ENCODE assay signal across 18 cellular contexts in genomic region chr16:67443299-67443698, GRCh38. TPM values are rescaled to one million over a fixed set of nuclear protein-coding genes. Genes with fewer than 3 reads are reported as not detected.
A peak's percentile ranks its signal among the peaks of the same experiment; 100 is the strongest.
DNase-seq lines count a peak whose midpoint lies in the region; ATAC-seq, FAIRE-seq and TF ChIP-seq lines count a peak whose summit lies in the region.
"Had no signal": no experiment of that assay in that cellular context is flagged by ENCODE, and none has a peak within 500 bp of the region (broad histone marks: within the 10 kb centered on the region; RNA-seq: fewer than 3 reads in every experiment).

No MANE protein-coding gene starts in this region.

- TF ChIP-seq CTCF in VCaP (conservative IDR thresholded peaks at IDR 0.05) (no peak), foreskin fibroblast (IDR thresholded peaks at IDR 0.05; ENCODE audit: low read depth, low read length) (no peak), neural progenitor cell (IDR thresholded peaks at IDR 0.05) (no peak), transverse colon (IDR thresholded peaks at IDR 0.05) (no peak)

- no peak for TF ChIP-seq POLR2A in transverse colon (IDR thresholded peaks at IDR 0.05)
- TF ChIP-seq POLR2A in H54 (IDR thresholded peaks at IDR 0.05; ENCODE audit: low read depth, low read length): no peak

- peaks cover 14% of the 10 kb centered on the region for H4K20me1 ChIP-seq in neural progenitor cell (ENCODE audit: low read depth)

- no peaks in the 10 kb centered on the region for H3K79me2 ChIP-seq in neural progenitor cell (ENCODE audit: low read depth)

- H3K36me3 ChIP-seq in neural progenitor cell: no peaks in the 10 kb centered on the region
- peaks cover 0 to 8% (median 0%) of the 10 kb centered on the region in 4 donors for H3K36me3 ChIP-seq in transverse colon

- H3F3A ChIP-seq in neural progenitor cell (ENCODE audit: low read depth): no peaks in the 10 kb centered on the region

- H3K9me3 ChIP-seq in neural progenitor cell (ENCODE audit: low read depth) (no peaks in the 10 kb centered on the region), transverse colon (no peaks in the 10 kb centered on the region)

- H3K4me3 Mint-ChIP-seq in neural progenitor cell: no peak overlapping the region
- H3K4me3 Mint-ChIP-seq: CD14-positive monocyte, memory B cell had no signal

- H3K4me3 ChIP-seq in foreskin fibroblast (ENCODE audit: low read depth in 1 of 2, low read length in 2 of 2) (no peak overlapping the region), neural progenitor cell (no peak overlapping the region), transverse colon (no peak overlapping the region)

- in situ Hi-C loops in transverse colon (cut with MboI; ENCODE audit: low pct_ligation_motif_present in 1 of 4, low pct_unique_long_range_greater_than_20kb in 1 of 4, low sequenced_read_pairs in 3 of 4): no loop called here

- peaks cover 8% of the 10 kb centered on the region for H3K4me1 Mint-ChIP-seq in neural progenitor cell
- H3K4me1 Mint-ChIP-seq: CD14-positive monocyte had no signal

- H3K4me1 ChIP-seq in neural progenitor cell (peaks cover 7% of the 10 kb centered on the region), transverse colon (peaks cover 71 to 80% (median 77%) of the 10 kb centered on the region in 4 donors)

- H2AFZ ChIP-seq in neural progenitor cell (replicated peaks): no peak overlapping the region

- H3K27ac ChIP-seq in VCaP (peak overlapping the region; percentile 69), neural progenitor cell (no peak overlapping the region), transverse colon (peak overlapping the region; percentile 83 to 90 (median 86))

- intact Hi-C loops in transverse colon (cut with DNase I; ENCODE audit: low total_unique reads): no loop called here

- ATAC-seq in HG03159 (IDR thresholded peaks at IDR 0.05; ENCODE audit: unreplicated experiment): no peak
- ATAC-seq: esophagus mucosa had no signal

- no peaks in the 10 kb centered on the region for H3K27me3 ChIP-seq in neural progenitor cell
- no peaks in the 10 kb centered on the region for H3K27me3 ChIP-seq in transverse colon

- no peak for FAIRE-seq in H54 (lab: Jason Lieb, UNC)

- H3K27me3 Mint-ChIP-seq in neural progenitor cell (ENCODE audit: insufficient read depth, low read depth): peaks cover 2% of the 10 kb centered on the region
- H3K27me3 Mint-ChIP-seq: memory B cell had no signal

- TF ChIP-seq EP300 in transverse colon (IDR thresholded peaks at IDR 0.05; ENCODE audit: low read depth): no peak

- H3K27ac Mint-ChIP-seq in neural progenitor cell: peak overlapping the region; percentile 87
- H3K27ac Mint-ChIP-seq: activated T-helper 2 cell treated with anti-CD3 and anti-CD28 coated beads, Interferon-gamma antibody, Interleukin-2, Interleukin-4, amounts not matched to agents 10 μg/mL and 5 μg/mL and 100 μg/mL, durations not matched to agents 14 hours and 24 hours and 36 hours; memory B cell had no signal

- 70% methylated on average over 5 of the region's 5 CpGs; no CpG with 5 or more reads in 1 of the 2 donors for WGBS in transverse colon (ENCODE audit: low coverage in 1 of 2), 2 donors

- no peaks in the 10 kb centered on the region for H3K9me3 Mint-ChIP-seq in neural progenitor cell
- H3K9me3 Mint-ChIP-seq: activated T-helper 2 cell treated with anti-CD3 and anti-CD28 coated beads, Interferon-gamma antibody, Interleukin-2, Interleukin-4, amounts not matched to agents 10 μg/mL and 5 μg/mL and 100 μg/mL, durations not matched to agents 14 hours and 24 hours and 36 hours; memory B cell had no signal

- peaks cover 3% of the 10 kb centered on the region for H3K36me3 Mint-ChIP-seq in neural progenitor cell

- DNase-seq in foreskin fibroblast (peak; percentile 60 to 81), neural progenitor cell (ENCODE audit: low spot score) (no peak), transverse colon (peak; percentile 50), NCI-H146 treated with DMSO at 0.1 percent for 48 hours (lab: John Stamatoyannopoulos, UW; ENCODE audit: unreplicated experiment) (no peak), DMS79 treated with DMSO at 0.1 percent for 48 hours (lab: John Stamatoyannopoulos, UW) (no peak), H54 (ENCODE audit: insufficient read length, low spot score) (no peak)
- DNase-seq: activated CD4-positive, alpha-beta T cell treated with anti-CD3 and anti-CD28 coated beads, Interleukin-2, amount 50 U/mL, for 48 hours; NCI-H2171; NCI-H82; T-helper 9 cell had no signal

- no peak overlapping the region for H3K4me2 ChIP-seq in neural progenitor cell

- H3K9ac ChIP-seq in neural progenitor cell: no peak overlapping the region

RNA-seq across cellular contexts. Expression of gene HSD11B2, which starts 12.4 kb away (rescaled TPM):
- total RNA-seq in neural progenitor cell (ENCODE audit: low replicate concordance) (1.6 TPM in 1 of 2 replicates, not detected in the other), transverse colon (1,000 to 10,000 TPM in 1 of 4 donors, 100 to 1,000 TPM in 3; 667 to 1,081 (median 790) TPM)

RNA-seq across cellular contexts. Expression of gene ZDHHC1, which starts 27.0 kb away (rescaled TPM):
- total RNA-seq in neural progenitor cell (ENCODE audit: low replicate concordance) (1.5 and 2.2 TPM in 2 replicates), transverse colon (10 to 100 TPM in 2 of 4 donors, 1 to 10 TPM in 2; 7.1 to 36.3 (median 20.5) TPM)

RNA-seq across cellular contexts. Expression of gene ATP6V0D1, which starts 37.7 kb away (rescaled TPM):
- 29.7 and 42.0 TPM in 2 replicates for total RNA-seq in neural progenitor cell (ENCODE audit: low replicate concordance)
- total RNA-seq in transverse colon: 100 to 1,000 TPM; 218 to 457 (median 386) TPM

RNA-seq across cellular contexts. Expression of gene AGRP, which starts 40.0 kb away (rescaled TPM):
- total RNA-seq in neural progenitor cell (ENCODE audit: low replicate concordance) (not detected in 2 replicates), transverse colon (not detected)
- total RNA-seq: activated T-helper 2 cell treated with anti-CD3 and anti-CD28 coated beads, Interferon-gamma antibody, Interleukin-2, Interleukin-4, amounts not matched to agents 10 μg/mL and 5 μg/mL and 100 μg/mL, durations not matched to agents 14 hours and 24 hours and 36 hours; esophagus mucosa; HT-29; subcutaneous adipose tissue had no signal

RNA-seq across cellular contexts. Expression of gene TPPP3, which starts 50.0 kb away (rescaled TPM):
- total RNA-seq in neural progenitor cell (ENCODE audit: low replicate concordance) (0.96 TPM in 1 of 2 replicates, not detected in the other), transverse colon (10 to 100 TPM in 1 of 4 donors, 1 to 10 TPM in 2, not detected in 1; 3.5 to 20.9 (median 5.7) TPM)
- total RNA-seq: activated T-helper 2 cell treated with anti-CD3 and anti-CD28 coated beads, Interferon-gamma antibody, Interleukin-2, Interleukin-4, amounts not matched to agents 10 μg/mL and 5 μg/mL and 100 μg/mL, durations not matched to agents 14 hours and 24 hours and 36 hours had no signal

Comparison
In these comparisons a context has a peak if more than half of its experiments do, and no peak if none do; other contexts are left out.
1. DNase-seq: peak in foreskin fibroblast (2 of 2) and transverse colon (single experiment); none in neural progenitor cell (single experiment), NCI-H146 treated with DMSO at 0.1 percent for 48 hours (single experiment), DMS79 treated with DMSO at 0.1 percent for 48 hours (single experiment) and H54 (single experiment).
2. RNA of gene HSD11B2, which starts 12.4 kb away (total RNA-seq): 667 to 1,081 TPM in transverse colon; 1.6 TPM in neural progenitor cell; every median in the first group is over 100 times any median in the second.